In genomic region chr19:1856698-1857603, GRCh38 we compare ENCODE assay signal across 8 cellular contexts. TPM values are rescaled to one million over a fixed set of nuclear protein-coding genes. Genes with fewer than 3 reads are reported as not detected.
DNase-seq lines count a peak whose midpoint lies in the region; ATAC-seq and TF ChIP-seq lines count a peak whose summit lies in the region.

No MANE protein-coding gene starts in this region.

- peaks cover 0 to 100% of the 10 kb centered on the region in 2 donors for H3K4me1 ChIP-seq in right atrium auricular region
- H3K4me1 ChIP-seq in psoas muscle: peaks cover 33% of the 10 kb centered on the region

- POLR2A ChIA-PET in AG04450 (lab: Yijun Ruan, JAX): interaction anchor here (0.6 kb wide), 1 partner anchor 405 kb away, joined by 3 read pairs; no protein-coding TSS in a partner anchor

- WGBS in psoas muscle, 3 donors: 4 to 5% (median 4%) methylated on average over 44 to 72 of the region's 73 CpGs

- H3K9me3 ChIP-seq in AG04450 (ENCODE audit: control insufficient read depth, insufficient read depth, low read length) (no peaks in the 10 kb centered on the region; the same call in 1 of the 2 replicates), right atrium auricular region (no peaks in the 10 kb centered on the region), psoas muscle (no peaks in the 10 kb centered on the region)

- H3K27me3 ChIP-seq in AG04450 (ENCODE audit: control insufficient read depth, insufficient read depth, low read length) (no peaks in the 10 kb centered on the region), right atrium auricular region (no peaks in the 10 kb centered on the region), psoas muscle (ENCODE audit: insufficient read depth in 3 of 3, low read length in 2 of 3) (peaks cover 0 to 13% (median 0%) of the 10 kb centered on the region in 3 donors)

- no peaks in the 10 kb centered on the region for H3K36me3 ChIP-seq in right atrium auricular region
- H3K36me3 ChIP-seq in psoas muscle (ENCODE audit: insufficient read depth in 1 of 2, low read depth in 1 of 2): no peaks in the 10 kb centered on the region

- CTCF ChIA-PET in AG04450 (lab: Charles Lee): interaction anchor here (0.7 to 2.2 kb wide), 3 partner anchors 8 to 31 kb away, joined by 3 to 6 read pairs (median 4); no protein-coding TSS in a partner anchor

- intact Hi-C loops in psoas muscle (cut with DNase I): no loop called here

- H3K4me3 ChIP-seq in AG04450 (ENCODE audit: low read depth, low read length) (peak overlapping the region; percentile 52), right atrium auricular region (peak overlapping the region; percentile 24 to 56), psoas muscle (peak overlapping the region; percentile 61)

- H3K27ac ChIP-seq in AG04450 (ENCODE audit: low read depth, low read length): peak overlapping the region; percentile 83
- peak overlapping the region; percentile 83 to 88 for H3K27ac ChIP-seq in right atrium auricular region
- peak overlapping the region; percentile 71 for H3K27ac ChIP-seq in psoas muscle

- TF ChIP-seq CTCF in AG04450 (IDR thresholded peaks at IDR 0.05; ENCODE audit: low read depth, low read length) (no peak), right atrium auricular region (IDR thresholded peaks at IDR 0.05) (no peak), psoas muscle (IDR thresholded peaks at IDR 0.05) (no peak)

- no peak for DNase-seq in AG04450 (ENCODE audit: low read depth, low spot score)
- peak; percentile 74 for DNase-seq in RPMI7951 (ENCODE audit: low read depth)
- DNase-seq in anterior cingulate cortex (lab: John Stamatoyannopoulos, UW): peak in 30 of 58 donors; percentile 20 to 60 (median 40)
- DNase-seq in right atrium auricular region (ENCODE audit: low spot score): peak; percentile 91
- DNase-seq in psoas muscle: peak; percentile 86 to 88

- ATAC-seq in GM21529 (IDR thresholded peaks at IDR 0.05; ENCODE audit: unreplicated experiment) (peak; percentile 31), psoas muscle (peak; percentile 27 to 47 (median 39)), HG03439 (IDR thresholded peaks at IDR 0.05; ENCODE audit: unreplicated experiment) (no peak), GM19452 (IDR thresholded peaks at IDR 0.05; ENCODE audit: unreplicated experiment) (no peak)

RNA-seq across cellular contexts. Expression of gene KLF16, which starts 6.4 kb away (rescaled TPM):
- polyA plus RNA-seq in AG04450 (2011; rRNA removed) (3.4 and 4.4 TPM in 2 replicates), psoas muscle (10 to 100 TPM in 1 of 3 donors, 1 to 10 TPM in 2; 2.2 to 13.0 (median 3.1) TPM)
- polyA minus RNA-seq in AG04450 (2011; rRNA and poly(A)+ RNA removed): 2.7 and 3.0 TPM in 2 replicates
- 2.9 and 4.2 TPM in 2 replicates for total RNA-seq in RPMI7951 (2014; rRNA removed; shearing (Covaris generic))
- total RNA-seq in right atrium auricular region (1 to 10 TPM; 4.4 to 5.6 TPM), psoas muscle (10 to 100 TPM in 1 of 4 donors, 1 to 10 TPM in 3; 3.0 to 11.1 (median 4.3) TPM)

RNA-seq across cellular contexts. Expression of gene REXO1, which starts 8.7 kb away (rescaled TPM):
- polyA plus RNA-seq in AG04450 (2011; rRNA removed) (5.4 and 8.4 TPM in 2 replicates), psoas muscle (10 to 100 TPM; 16.5 to 26.9 (median 20.3) TPM)
- 7.1 and 9.0 TPM in 2 replicates for polyA minus RNA-seq in AG04450 (2011; rRNA and poly(A)+ RNA removed)
- 3.3 and 3.5 TPM in 2 replicates for total RNA-seq in RPMI7951 (2014; rRNA removed; shearing (Covaris generic))
- total RNA-seq in right atrium auricular region (10 to 100 TPM in 1 of 2 donors, 1 to 10 TPM in 1; 9.6 to 12.1 TPM), psoas muscle (10 to 100 TPM; 13.5 to 35.2 (median 22.3) TPM)

RNA-seq across cellular contexts. Expression of gene ABHD17A, which starts 28.3 kb away (rescaled TPM):
- polyA plus RNA-seq in AG04450 (2011; rRNA removed): 30.8 and 54.5 TPM in 2 replicates
- 8.1 TPM in 2 replicates for polyA minus RNA-seq in AG04450 (2011; rRNA and poly(A)+ RNA removed)
- total RNA-seq in RPMI7951 (2014; rRNA removed; shearing (Covaris generic)): 42.1 and 61.5 TPM in 2 replicates
- 10 to 100 TPM; 92.6 to 99.5 TPM for total RNA-seq in right atrium auricular region
- 10 to 100 TPM; 38.5 to 54.2 (median 42.3) TPM for total RNA-seq in psoas muscle
- 10 to 100 TPM; 35.5 to 58.9 (median 47.6) TPM for polyA plus RNA-seq in psoas muscle

RNA-seq across cellular contexts. Expression of gene ATP8B3, which starts 44.9 kb away (rescaled TPM):
- polyA plus RNA-seq in AG04450 (2011; rRNA removed): 2.7 and 2.8 TPM in 2 replicates
- 1.9 and 3.4 TPM in 2 replicates for polyA minus RNA-seq in AG04450 (2011; rRNA and poly(A)+ RNA removed)
- total RNA-seq in RPMI7951 (2014; rRNA removed; shearing (Covaris generic)): 5.5 and 7.8 TPM in 2 replicates
- total RNA-seq in right atrium auricular region: under 1 TPM; 0.51 to 0.74 TPM
- under 1 TPM in 3 of 4 donors, not detected in 1; 0.06 to 0.30 (median 0.18) TPM for total RNA-seq in psoas muscle
- polyA plus RNA-seq in psoas muscle: under 1 TPM; 0.15 to 0.22 (median 0.17) TPM

RNA-seq across cellular contexts. Expression of gene ADAT3, which starts 48.2 kb away (rescaled TPM):
- polyA plus RNA-seq in AG04450 (2011; rRNA removed): 0.35 and 0.55 TPM in 2 replicates
- polyA minus RNA-seq in AG04450 (2011; rRNA and poly(A)+ RNA removed): 0.17 and 0.37 TPM in 2 replicates
- 1.3 and 2.4 TPM in 2 replicates for total RNA-seq in RPMI7951 (2014; rRNA removed; shearing (Covaris generic))
- total RNA-seq in right atrium auricular region: 1 to 10 TPM; 1.7 to 4.0 TPM
- total RNA-seq in psoas muscle: 1 to 10 TPM; 1.4 to 2.2 (median 1.7) TPM
- polyA plus RNA-seq in psoas muscle: 1 to 10 TPM; 2.4 to 7.2 (median 3.6) TPM

Comparison
In these comparisons a context has a peak if more than half of its experiments do, and no peak if none do; other contexts are left out.
1. ATAC-seq: peak in GM21529 (single experiment) and psoas muscle (4 of 4); none in HG03439 (single experiment) and GM19452 (single experiment).
2. Peak in every context shown above with its lines, with median percentiles within 50 percentile points of each other: H3K27ac ChIP-seq and H3K4me3 ChIP-seq.